Comparison of ENCODE assay signal across 27 cellular contexts in the genomic region with DNA sequence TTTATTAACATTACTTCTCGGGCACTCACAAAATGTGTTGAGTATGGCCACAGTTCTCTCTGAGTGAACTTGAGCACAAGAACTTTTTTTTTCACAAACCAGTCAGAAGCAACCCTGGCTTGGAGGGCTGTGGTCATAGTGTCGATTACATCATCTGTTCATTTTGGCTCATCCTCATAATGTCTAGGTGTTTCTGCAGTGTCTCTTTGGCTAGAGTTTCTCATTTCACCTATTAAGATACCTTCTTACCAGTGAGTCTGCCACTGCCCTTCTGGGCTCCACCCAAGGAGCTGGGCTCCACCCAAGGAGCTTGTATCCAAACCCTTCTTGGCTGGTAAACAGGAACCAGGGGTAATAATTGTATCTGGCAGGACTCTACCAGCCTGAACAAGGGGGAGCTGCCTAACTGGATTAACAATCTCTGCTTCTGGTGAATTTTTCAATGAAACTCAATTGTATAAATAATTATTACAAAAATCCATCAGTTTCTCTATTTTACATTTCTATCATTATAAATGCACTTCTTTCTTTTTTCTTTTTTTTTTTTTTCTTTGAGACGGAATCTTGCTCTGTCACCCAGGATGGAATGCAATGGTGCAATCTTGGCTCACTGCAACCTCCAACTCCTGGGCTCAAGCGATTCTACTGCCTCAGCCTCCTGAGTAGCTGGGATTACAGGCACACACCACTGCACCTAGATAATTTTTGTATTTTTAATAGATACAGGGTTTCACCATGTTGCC.
A peak's percentile ranks its signal among the peaks of the same experiment; 100 is the strongest.
DNase-seq lines count a peak whose midpoint lies in the region; TF ChIP-seq lines count a peak whose summit lies in the region.
"Had no signal": no experiment of that assay in that cellular context is flagged by ENCODE, and none has a peak within 500 bp of the region (broad histone marks: within the 10 kb centered on the region; RNA-seq: fewer than 3 reads in every experiment).

No MANE protein-coding gene starts in this region.

- H3K4me1 Mint-ChIP-seq in CD4-positive, alpha-beta memory T cell: no peaks in the 10 kb centered on the region
- H3K4me1 Mint-ChIP-seq: H9 had no signal

- DNase-seq in EH (ENCODE audit: low read depth): peak; percentile 7
- DNase-seq in NCI-H226: peak; percentile 26
- DNase-seq in cardiac fibroblast (ENCODE audit: low read depth in 2 of 2): peak; percentile 14 to 60
- DNase-seq in osteoblast (ENCODE audit: insufficient read length, low spot score, missing footprints): peak; percentile 1
- no peak for DNase-seq in head of caudate nucleus
- no peak for DNase-seq in GM10248 (ENCODE audit: extremely low spot score)
- no peak for DNase-seq in CD4-positive, alpha-beta memory T cell
- DNase-seq: activated CD4-positive, alpha-beta T cell treated with anti-CD3 and anti-CD28 coated beads for 4 hours; activated T-cell treated with anti-CD3 and anti-CD28 coated beads for 4 hours; AML-193; aorta; CD4-positive, alpha-beta T cell; DMS153; GF-D8; H9; mesendoderm; MM.1S; NCI-H1436; NCI-H510A; NK-92 treated with Interleukin-12 subunit alpha and Interleukin-12 subunit beta, amount 100 ng/mL, for 24 hours; PC-3; sigmoid colon; stimulated activated naive CD4-positive, alpha-beta T cell treated with Interleukin-2 at 50 U/mL for 16 hours; T-helper 2 cell had no signal

- no peaks in the 10 kb centered on the region for H3K79me2 ChIP-seq in osteoblast (ENCODE audit: insufficient read depth, low read length)

- H3K36me3 ChIP-seq in osteoblast (ENCODE audit: insufficient read depth, low read length): no peaks in the 10 kb centered on the region
- no peaks in the 10 kb centered on the region for H3K36me3 ChIP-seq in CD4-positive, alpha-beta memory T cell (ENCODE audit: insufficient read depth, low read length)
- H3K36me3 ChIP-seq: sigmoid colon had no signal

- no peaks in the 10 kb centered on the region for H4K20me1 ChIP-seq in osteoblast (ENCODE audit: insufficient read depth, low read length)

- H3K9me3 Mint-ChIP-seq in CD4-positive, alpha-beta memory T cell: peaks cover 0 to 11% (median 3%) of the 10 kb centered on the region in 8 donors
- H3K9me3 Mint-ChIP-seq: H9 had no signal

- TF ChIP-seq CTCF in cardiac fibroblast (IDR thresholded peaks at IDR 0.05; ENCODE audit: low read depth, low read length) (no peak), osteoblast (IDR thresholded peaks at IDR 0.05; ENCODE audit: extremely low read depth, low read depth, low read length) (no peak), GM10248 (IDR thresholded peaks at IDR 0.05; ENCODE audit: control extremely low read depth, extremely low read depth, low read depth, missing control alignments) (no peak)

- no peak overlapping the region for H2AFZ ChIP-seq in osteoblast (ENCODE audit: low read length)

- H3K4me3 Mint-ChIP-seq in CD4-positive, alpha-beta memory T cell: no peak overlapping the region
- H3K4me3 Mint-ChIP-seq: activated naive CD8-positive, alpha-beta T cell; CD4-positive, alpha-beta T cell; H9 had no signal

- CTCF ChIA-PET in GM10248 (lab: Yijun Ruan, JAX): no interaction called here
- CTCF ChIA-PET in CD4-positive, alpha-beta memory T cell (lab: Charles Lee; ENCODE audit: partially characterized antibody): no interaction called here

- H3K36me3 Mint-ChIP-seq in CD4-positive, alpha-beta memory T cell: no peaks in the 10 kb centered on the region
- H3K36me3 Mint-ChIP-seq: activated naive CD8-positive, alpha-beta T cell had no signal

- no peak overlapping the region for H3K27ac ChIP-seq in osteoblast (ENCODE audit: low read depth, low read length)
- H3K27ac ChIP-seq in CD4-positive, alpha-beta memory T cell (ENCODE audit: low read depth, low read length): no peak overlapping the region
- H3K27ac ChIP-seq: sigmoid colon had no signal

- H3K27me3 ChIP-seq in osteoblast (ENCODE audit: insufficient read depth, low read length): no peaks in the 10 kb centered on the region
- H3K27me3 ChIP-seq in CD4-positive, alpha-beta memory T cell (ENCODE audit: insufficient read depth, low read length): no peaks in the 10 kb centered on the region
- H3K27me3 ChIP-seq: sigmoid colon had no signal

- peaks cover 13% of the 10 kb centered on the region for H3K4me1 ChIP-seq in osteoblast (ENCODE audit: insufficient read depth, low read length)
- H3K4me1 ChIP-seq in CD4-positive, alpha-beta memory T cell (ENCODE audit: insufficient read depth, low read length): no peaks in the 10 kb centered on the region

- POLR2A ChIA-PET in GM10248 (lab: Yijun Ruan, JAX): no interaction called here
- POLR2A ChIA-PET in CD4-positive, alpha-beta memory T cell (lab: Charles Lee; ENCODE audit: partially characterized antibody): interaction anchor here (0.7 kb wide), 1 partner anchor 31 kb away, joined by 3 read pairs; no protein-coding TSS in a partner anchor

- no peak overlapping the region for H3K27ac Mint-ChIP-seq in CD4-positive, alpha-beta memory T cell
- H3K27ac Mint-ChIP-seq: activated naive CD8-positive, alpha-beta T cell; CD4-positive, alpha-beta T cell; H9; progenitor cell of endocrine pancreas had no signal

- H3K4me3 ChIP-seq in cardiac fibroblast (replicated peaks in 1 of 2; ENCODE audit: low read depth in 2 of 2, low read length in 2 of 2) (no peak overlapping the region), osteoblast (ENCODE audit: insufficient read depth, low read length) (no peak overlapping the region)
- no peak overlapping the region for H3K4me3 ChIP-seq in CD4-positive, alpha-beta memory T cell (ENCODE audit: low read length in 2 of 2)
- H3K4me3 ChIP-seq: K562, sigmoid colon had no signal

- no peak overlapping the region for H3K4me2 ChIP-seq in osteoblast (ENCODE audit: insufficient read depth, low read length)

- intact Hi-C loops in head of caudate nucleus (cut with DNase I): no loop called here
- intact Hi-C loops in CD4-positive, alpha-beta memory T cell (cut with micrococcal nuclease): no loop called here

- no peaks in the 10 kb centered on the region for H3K27me3 Mint-ChIP-seq in CD4-positive, alpha-beta memory T cell
- H3K27me3 Mint-ChIP-seq: activated naive CD8-positive, alpha-beta T cell; CD4-positive, alpha-beta T cell; progenitor cell of endocrine pancreas had no signal

- H3K9me3 ChIP-seq in osteoblast (ENCODE audit: low read depth, low read length): no peaks in the 10 kb centered on the region
- no peaks in the 10 kb centered on the region for H3K9me3 ChIP-seq in CD4-positive, alpha-beta memory T cell (ENCODE audit: control insufficient read depth in 1 of 2, low read length in 2 of 2)
- H3K9me3 ChIP-seq: sigmoid colon had no signal

Comparison
In these comparisons a context has a peak if more than half of its experiments do, and no peak if none do; other contexts are left out.
1. DNase-seq: peak in EH (single experiment), NCI-H226 (single experiment), cardiac fibroblast (2 of 2) and osteoblast (single experiment); none in head of caudate nucleus (0 of 42), GM10248 (single experiment) and CD4-positive, alpha-beta memory T cell (0 of 5).